ENCODE assay signal across 20 cellular contexts in the genomic region with DNA sequence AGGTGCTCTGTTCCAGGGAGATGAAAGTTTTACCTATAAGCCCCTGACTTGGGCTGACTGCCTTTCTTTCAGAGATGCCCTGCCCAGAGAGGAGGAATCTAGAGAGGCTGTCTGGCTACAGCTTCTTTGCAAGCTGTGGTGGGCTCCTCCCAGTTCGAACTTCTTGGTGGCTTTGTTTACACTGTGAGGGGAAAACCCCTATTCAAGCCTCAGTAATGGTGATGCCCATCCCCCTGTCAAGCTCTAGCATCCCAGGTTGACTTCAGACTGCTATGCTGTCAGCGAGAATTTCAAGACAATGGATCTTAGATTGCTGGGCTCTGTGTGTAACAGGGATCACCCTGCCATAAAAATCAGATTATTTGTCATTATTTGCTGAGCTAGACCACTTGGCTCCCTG.
DNase-seq lines count a peak whose midpoint lies in the region; ATAC-seq, FAIRE-seq and TF ChIP-seq lines count a peak whose summit lies in the region.
"Had no signal": no experiment of that assay in that cellular context is flagged by ENCODE, and none has a peak within 500 bp of the region (broad histone marks: within the 10 kb centered on the region; RNA-seq: fewer than 3 reads in every experiment).

No MANE protein-coding gene starts in this region.

- H3K4ac ChIP-seq in H9 (ENCODE audit: low read depth, low read length) (no peak overlapping the region), H1 (replicated peaks; ENCODE audit: insufficient read length, low read depth, low read length) (no peak overlapping the region), mesendoderm (ENCODE audit: low read depth, low read length) (no peak overlapping the region)

- H3K4me1 Mint-ChIP-seq in H9 = peaks cover 14 to 16% of the 10 kb centered on the region in 2 experiments
- no peaks in the 10 kb centered on the region for H3K4me1 Mint-ChIP-seq in activated T-cell treated with anti-CD3 and anti-CD28 coated beads, Interleukin-2, amount 50 U/mL, for 72 hours (ENCODE audit: low read depth)
- H3K4me1 Mint-ChIP-seq: CD14-positive monocyte had no signal

- no peaks in the 10 kb centered on the region for H3K79me2 ChIP-seq in DND-41 (ENCODE audit: insufficient read depth, low read length)
- H3K79me2 ChIP-seq in H9 (ENCODE audit: insufficient read depth, low read length) = no peaks in the 10 kb centered on the region
- no peaks in the 10 kb centered on the region for H3K79me2 ChIP-seq in H1 (ENCODE audit: control insufficient read depth in 1 of 2, insufficient read depth in 2 of 2, low read length in 2 of 2)
- H3K79me2 ChIP-seq in mesendoderm (ENCODE audit: control insufficient read depth, insufficient read depth, low read length) = no peaks in the 10 kb centered on the region
- no peaks in the 10 kb centered on the region for H3K79me2 ChIP-seq in MM.1S (ENCODE audit: low read length)

- no peak overlapping the region for H3K56ac ChIP-seq in H9 (ENCODE audit: insufficient read length, low read depth, low read length)
- H3K56ac ChIP-seq in H1 (replicated peaks; ENCODE audit: insufficient read length, low read depth, low read length) = no peak overlapping the region
- H3K56ac ChIP-seq in mesendoderm (ENCODE audit: low read length) = no peak overlapping the region

- no peak for TF ChIP-seq EP300 in H1 (IDR thresholded peaks at IDR 0.05; ENCODE audit: borderline replicate concordance in 1 of 2, low read depth in 2 of 2, low read length in 2 of 2)

- TF ChIP-seq CTCF in DND-41 (IDR thresholded peaks at IDR 0.05; ENCODE audit: borderline replicate concordance, extremely low read depth, low read length, poor library complexity, severe bottlenecking) (no peak), H9 (conservative IDR thresholded peaks at IDR 0.05) (no peak), H1 (IDR thresholded peaks at IDR 0.05; ENCODE audit: control extremely low read depth in 1 of 3, insufficient read depth in 1 of 3, low read depth in 1 of 3, low read length in 3 of 3) (no peak), MM.1S (IDR thresholded peaks at IDR 0.05; ENCODE audit: low read length) (no peak)

- no peaks in the 10 kb centered on the region for H3K9me2 ChIP-seq in MM.1S (replicated peaks; ENCODE audit: insufficient read depth, low read length)

- H3K23ac ChIP-seq in H9 (ENCODE audit: insufficient read length, low read depth, low read length) (no peak overlapping the region), H1 (ENCODE audit: insufficient read length) (no peak overlapping the region), mesendoderm (ENCODE audit: low read length) (no peak overlapping the region)

- no peak overlapping the region for H2BK20ac ChIP-seq in H9 (ENCODE audit: low read depth, low read length, poor library complexity, severe bottlenecking)
- H2BK20ac ChIP-seq in H1 (ENCODE audit: low read length) = no peak overlapping the region

- H4K20me1 ChIP-seq in DND-41 (ENCODE audit: insufficient read depth, low read length) (no peaks in the 10 kb centered on the region), H9 (ENCODE audit: control insufficient read depth, insufficient read depth, insufficient read length) (no peaks in the 10 kb centered on the region), H1 (replicated peaks in 1 of 2; ENCODE audit: control insufficient read depth in 1 of 2, insufficient read depth in 2 of 2, low read length in 2 of 2) (no peaks in the 10 kb centered on the region), MM.1S (ENCODE audit: insufficient read depth, low read length) (no peaks in the 10 kb centered on the region)
- H4K20me1 ChIP-seq: BLaER1 had no signal

- H3K36me3 Mint-ChIP-seq in H9 (ENCODE audit: insufficient read depth in 1 of 3, low read depth in 3 of 3) = no peaks in the 10 kb centered on the region
- H3K36me3 Mint-ChIP-seq in activated T-cell treated with anti-CD3 and anti-CD28 coated beads, Interleukin-2, amount 50 U/mL, for 72 hours (ENCODE audit: insufficient read depth in 2 of 2) = no peaks in the 10 kb centered on the region
- H3K36me3 Mint-ChIP-seq: CD14-positive monocyte; CD4-positive, alpha-beta memory T cell had no signal

- no peak overlapping the region; a peak in 1 of 7 replicates for H3K27ac Mint-ChIP-seq in H9
- H3K27ac Mint-ChIP-seq in activated T-cell treated with anti-CD3 and anti-CD28 coated beads, Interleukin-2, amount 50 U/mL, for 72 hours = no peak overlapping the region
- H3K27ac Mint-ChIP-seq: CD14-positive monocyte; CD4-positive, alpha-beta memory T cell had no signal

- H3F3A ChIP-seq in MM.1S (ENCODE audit: insufficient read depth, low read length) = no peaks in the 10 kb centered on the region

- H3K9ac ChIP-seq in DND-41 (ENCODE audit: low read depth, low read length) (no peak overlapping the region), H9 (ENCODE audit: extremely low read depth, insufficient read length, low read length) (no peak overlapping the region), H1 (replicated peaks in 1 of 4; ENCODE audit: extremely low read depth in 1 of 4, low read depth in 3 of 4, low read length in 3 of 4) (no peak overlapping the region), mesendoderm (ENCODE audit: low read length) (no peak overlapping the region), MM.1S (ENCODE audit: low read length) (no peak overlapping the region)
- H3K9ac ChIP-seq: BLaER1, GM23248 had no signal

- no peak overlapping the region for H3K18ac ChIP-seq in H9 (ENCODE audit: insufficient read length, low read depth, low read length)
- H3K18ac ChIP-seq in H1 (ENCODE audit: extremely low read depth, low read length) = no peak overlapping the region; the same call in 1 of the 2 replicates
- H3K18ac ChIP-seq in mesendoderm (ENCODE audit: low read length) = no peak overlapping the region

- WGBS in H9 (ENCODE audit: extremely low coverage, insufficient read length, low lambda C conversion rate) = no CpG with 5 or more reads among the region's 2 CpGs
- 82% methylated on average over 2 of the region's 2 CpGs; no CpG with 5 or more reads in 1 of the 2 experiments for WGBS in H1 (ENCODE audit: extremely low coverage in 1 of 2, insufficient coverage in 1 of 2, insufficient read length in 1 of 2, insufficient replicate concordance in 2 of 2, low coverage in 1 of 2, low lambda C conversion rate in 2 of 2, missing lambda C conversion rate in 1 of 2), 2 experiments
- WGBS in mesendoderm (ENCODE audit: extremely low coverage, insufficient coverage, low lambda C conversion rate) = no CpG with 5 or more reads among the region's 2 CpGs

- no peak overlapping the region for H2BK120ac ChIP-seq in H9 (ENCODE audit: low read depth, low read length, poor library complexity, severe bottlenecking)
- no peak overlapping the region for H2BK120ac ChIP-seq in H1 (replicated peaks; ENCODE audit: low read depth, low read length)
- H2BK120ac ChIP-seq in mesendoderm (ENCODE audit: low read depth, low read length) = no peak overlapping the region

- no peak overlapping the region for H3K4me3 ChIP-seq in DND-41 (ENCODE audit: low read depth in 1 of 2, low read length in 2 of 2)
- no peak overlapping the region for H3K4me3 ChIP-seq in H1 (ENCODE audit: extremely low read depth in 1 of 4, insufficient read depth in 2 of 4, low read depth in 3 of 4, low read length in 4 of 4)
- H3K4me3 ChIP-seq in mesendoderm (ENCODE audit: low read length) = no peak overlapping the region
- H3K4me3 ChIP-seq in MM.1S (ENCODE audit: low read length) = no peak overlapping the region
- H3K4me3 ChIP-seq: A549, BLaER1, GM23248, HAP-1 had no signal

- H3K27ac ChIP-seq in DND-41 (ENCODE audit: low read length) (no peak overlapping the region), H9 (ENCODE audit: insufficient read length, low read depth, low read length) (no peak overlapping the region), H1 (ENCODE audit: low read depth, low read length) (no peak overlapping the region), mesendoderm (ENCODE audit: low read depth, low read length) (no peak overlapping the region), MM.1S (ENCODE audit: low read length) (no peak overlapping the region)
- H3K27ac ChIP-seq: 22Rv1, A549, BLaER1, GM23248 had no signal

- H3K9me3 Mint-ChIP-seq in H9 = no peaks in the 10 kb centered on the region; a peak in 1 of 5 replicates
- H3K9me3 Mint-ChIP-seq in activated T-cell treated with anti-CD3 and anti-CD28 coated beads, Interleukin-2, amount 50 U/mL, for 72 hours = peaks cover 0 to 2% of the 10 kb centered on the region in 2 donors

- H3K27me3 ChIP-seq in DND-41 (ENCODE audit: insufficient read depth, low read length, poor library complexity) (no peaks in the 10 kb centered on the region), H9 (ENCODE audit: insufficient read depth, low read length) (no peaks in the 10 kb centered on the region), H1 (replicated peaks in 1 of 4; ENCODE audit: control insufficient read depth in 3 of 4, extremely low read depth in 1 of 4, insufficient read depth in 3 of 4, low read length in 3 of 4) (no peaks in the 10 kb centered on the region), mesendoderm (ENCODE audit: insufficient read depth, low read length, poor library complexity) (no peaks in the 10 kb centered on the region), MM.1S (replicated peaks; ENCODE audit: insufficient read depth, low read length) (no peaks in the 10 kb centered on the region)
- H3K27me3 ChIP-seq: BLaER1 had no signal

- H3K36me3 ChIP-seq in DND-41 (ENCODE audit: insufficient read depth, low read length) (no peaks in the 10 kb centered on the region), H1 (ENCODE audit: control insufficient read depth in 2 of 4, insufficient read depth in 4 of 4, low read length in 3 of 4) (no peaks in the 10 kb centered on the region), mesendoderm (ENCODE audit: control insufficient read depth, insufficient read depth, low read length) (no peaks in the 10 kb centered on the region), MM.1S (replicated peaks; ENCODE audit: insufficient read depth, low read length) (no peaks in the 10 kb centered on the region)
- H3K36me3 ChIP-seq: BLaER1, HAP-1 had no signal

- H3T11ph ChIP-seq in H9 (ENCODE audit: low read length) = no peak overlapping the region

- H3K4me2 ChIP-seq in DND-41 (ENCODE audit: insufficient read depth, low read length) = no peak overlapping the region
- no peak overlapping the region for H3K4me2 ChIP-seq in H9 (ENCODE audit: insufficient read depth, insufficient read length, low read length)
- H3K4me2 ChIP-seq in H1 (ENCODE audit: insufficient read depth in 1 of 2, low read depth in 2 of 2, low read length in 2 of 2) = peak overlapping the region in 1 of 2 experiments; percentile 21; a peak in 2 of 4 replicates
- no peak overlapping the region for H3K4me2 ChIP-seq in mesendoderm (ENCODE audit: low read length)
- no peak overlapping the region for H3K4me2 ChIP-seq in MM.1S (ENCODE audit: low read depth, low read length)
- H3K4me2 ChIP-seq: A549, BLaER1 had no signal

- H2AK5ac ChIP-seq in H9 (ENCODE audit: insufficient read length, low read length) (no peak overlapping the region), H1 (ENCODE audit: low read depth, low read length) (no peak overlapping the region), mesendoderm (ENCODE audit: low read length) (no peak overlapping the region)

- H2BK15ac ChIP-seq in H9 (ENCODE audit: low read depth, low read length) (no peak overlapping the region), H1 (ENCODE audit: low read length) (no peak overlapping the region), mesendoderm (replicated peaks; ENCODE audit: low read depth) (no peak overlapping the region)

- H3K14ac ChIP-seq in H9 (ENCODE audit: insufficient read depth, low read length) = no peak overlapping the region
- H3K14ac ChIP-seq in H1 (ENCODE audit: insufficient read length) = no peak overlapping the region

- POLR2A ChIA-PET in H1 (lab: Charles Lee; ENCODE audit: partially characterized antibody) = no interaction called here

- H3K79me1 ChIP-seq in H9 (ENCODE audit: insufficient read depth, low read depth, low read length, poor library complexity, severe bottlenecking) (no peaks in the 10 kb centered on the region), H1 (ENCODE audit: low read depth, low read length) (no peaks in the 10 kb centered on the region), mesendoderm (ENCODE audit: low read length) (no peaks in the 10 kb centered on the region)

- H3K4me1 ChIP-seq in DND-41 (ENCODE audit: insufficient read depth, low read length) (peaks cover 7% of the 10 kb centered on the region), H9 (ENCODE audit: insufficient read depth, low read length) (no peaks in the 10 kb centered on the region), H1 (replicated peaks in 1 of 4; ENCODE audit: control insufficient read depth in 3 of 4, insufficient read depth in 4 of 4, low read length in 3 of 4) (peaks cover 2 to 4% (median 3%) of the 10 kb centered on the region in 4 experiments; a peak in 4 of 7 replicates), mesendoderm (ENCODE audit: control insufficient read depth, low read depth, low read length) (no peaks in the 10 kb centered on the region), MM.1S (ENCODE audit: low read length) (no peaks in the 10 kb centered on the region)
- H3K4me1 ChIP-seq: A549, HAP-1 had no signal

- H3K9me3 ChIP-seq in DND-41 (ENCODE audit: insufficient read depth, low read length, severe bottlenecking) (no peaks in the 10 kb centered on the region), H9 (ENCODE audit: control insufficient read depth, low read depth, low read length) (no peaks in the 10 kb centered on the region), H1 (ENCODE audit: insufficient read depth in 2 of 2, low read depth in 1 of 2, low read length in 1 of 2) (no peaks in the 10 kb centered on the region), MM.1S (replicated peaks; ENCODE audit: insufficient read depth, low read length) (no peaks in the 10 kb centered on the region)
- H3K9me3 ChIP-seq: A549, HAP-1 had no signal

- no peak overlapping the region for H2AFZ ChIP-seq in DND-41 (ENCODE audit: low read depth, low read length)
- H2AFZ ChIP-seq in H9 (ENCODE audit: low read length) = no peak overlapping the region
- H2AFZ ChIP-seq in H1 (ENCODE audit: low read length) = 0 out of 2 replicates have a peak overlapping the region, but pooled peaks have one; percentile 59
- H2AFZ ChIP-seq in MM.1S (ENCODE audit: low read length) = no peak overlapping the region
- H2AFZ ChIP-seq: GM23248 had no signal

- no peak overlapping the region for H4K5ac ChIP-seq in H9 (ENCODE audit: insufficient read length, low read depth, low read length)
- no peak overlapping the region for H4K5ac ChIP-seq in H1 (ENCODE audit: insufficient read length, low read depth, low read length)
- H4K5ac ChIP-seq in mesendoderm (ENCODE audit: low read length) = no peak overlapping the region

- FAIRE-seq in H1 (lab: Jason Lieb, UNC) (no peak), GM19239 (lab: Jason Lieb, UNC) (no peak)
- FAIRE-seq: A549, G401.6, GM12891 had no signal

- no peak overlapping the region for H2BK12ac ChIP-seq in H9 (ENCODE audit: insufficient read length, low read depth, low read length)
- no peak overlapping the region for H2BK12ac ChIP-seq in H1 (ENCODE audit: low read depth, low read length)

- no peak for TF ChIP-seq POLR2A in H1 (IDR thresholded peaks at IDR 0.05; ENCODE audit: control extremely low read depth in 1 of 2, low read depth in 2 of 2, low read length in 2 of 2)

- H3K4me3 Mint-ChIP-seq in H9 = no peak overlapping the region
- no peak overlapping the region for H3K4me3 Mint-ChIP-seq in activated T-cell treated with anti-CD3 and anti-CD28 coated beads, Interleukin-2, amount 50 U/mL, for 72 hours
- H3K4me3 Mint-ChIP-seq: CD14-positive monocyte; CD4-positive, alpha-beta memory T cell had no signal

- TF ChIP-seq RAD21 in H1 (IDR thresholded peaks at IDR 0.05 in 1 of 2, conservative IDR thresholded peaks at IDR 0.05 in 1 of 2; ENCODE audit: low read depth in 2 of 2, low read length in 2 of 2) = no peak

- H2BK5ac ChIP-seq in H9 (ENCODE audit: insufficient read length, low read length) (no peak overlapping the region), H1 (ENCODE audit: low read depth, low read length) (no peak overlapping the region), mesendoderm (ENCODE audit: low read length) (no peak overlapping the region)

- peak; percentile 33; the same call in 1 of the 3 replicates for ATAC-seq in DND-41 (ENCODE audit: insufficient read depth, low read depth)
- ATAC-seq in activated T-cell treated with anti-CD3 and anti-CD28 coated beads, Interleukin-2, amount 50 U/mL, for 72 hours (replicated peaks in 1 of 2) = no peak
- ATAC-seq: A549 had no signal

- H4K91ac ChIP-seq in H9 (ENCODE audit: insufficient read length, low read depth, low read length) = no peak overlapping the region
- no peak overlapping the region for H4K91ac ChIP-seq in H1 (replicated peaks; ENCODE audit: insufficient read length, low read length)

- CTCF ChIA-PET in H1 (lab: Charles Lee; ENCODE audit: partially characterized antibody) = interaction anchor here (1.3 kb wide), 1 partner anchor 9 kb away, joined by 3 read pairs; no protein-coding TSS in a partner anchor

- no peak for DNase-seq in DND-41
- peak; percentile 27 for DNase-seq in H9
- DNase-seq in H1 (ENCODE audit: low read depth in 1 of 2, low spot score in 2 of 2) = peak in 1 of 2 experiments; percentile 44
- peak; percentile 18 for DNase-seq in mesendoderm
- DNase-seq in MM.1S = no peak
- DNase-seq in activated T-cell treated with anti-CD3 and anti-CD28 coated beads, Interleukin-2, amount 50 U/mL, for 72 hours = no peak
- no peak for DNase-seq in NCI-H526 treated with DMSO at 0.1 percent for 48 hours (lab: John Stamatoyannopoulos, UW)
- DNase-seq in GM19239 (ENCODE audit: insufficient read length, low spot score) = no peak
- DNase-seq: CD4-positive, alpha-beta memory T cell; DMS153; DMS79 treated with DMSO at 0.1 percent for 48 hours; EL; GM23248 had no signal

- no peaks in the 10 kb centered on the region for H3K27me3 Mint-ChIP-seq in H9 (ENCODE audit: low read depth)
- H3K27me3 Mint-ChIP-seq in activated T-cell treated with anti-CD3 and anti-CD28 coated beads, Interleukin-2, amount 50 U/mL, for 72 hours (ENCODE audit: low read depth) = peaks cover 17% of the 10 kb centered on the region

- H3K23me2 ChIP-seq in H9 (ENCODE audit: insufficient read length, low read depth, low read length, poor library complexity, severe bottlenecking) (no peaks in the 10 kb centered on the region), H1 (ENCODE audit: low read depth, low read length) (no peaks in the 10 kb centered on the region)

- H4K8ac ChIP-seq in H9 (replicated peaks; ENCODE audit: insufficient read length, low read depth, low read length) = no peak overlapping the region
- no peak overlapping the region for H4K8ac ChIP-seq in H1 (ENCODE audit: extremely low read depth, insufficient read depth, low read length)
- no peak overlapping the region for H4K8ac ChIP-seq in mesendoderm (ENCODE audit: low read depth, low read length)

Comparison
In these comparisons a context has a peak if more than half of its experiments do, and no peak if none do; other contexts are left out.
1. DNase-seq: peak in H9 (single experiment) and mesendoderm (single experiment); none in DND-41 (single experiment), MM.1S (single experiment), activated T-cell treated with anti-CD3 and anti-CD28 coated beads, Interleukin-2, amount 50 U/mL, for 72 hours (0 of 2), NCI-H526 treated with DMSO at 0.1 percent for 48 hours (single experiment) and GM19239 (single experiment).